ENCODE assay signal across 8 cellular contexts in genomic region chr10:86521620-86522384, GRCh38. TPM values are rescaled to one million over a fixed set of nuclear protein-coding genes. Genes with fewer than 3 reads are reported as not detected.
DNase-seq lines count a peak whose midpoint lies in the region; ATAC-seq and TF ChIP-seq lines count a peak whose summit lies in the region.

TSS of gene WAPL (minus strand) at chr10:86521792. CDS start at chr10:86518069, 3,723 bp downstream.

- peak; percentile 96 for ATAC-seq in HG02759 (IDR thresholded peaks at IDR 0.05; ENCODE audit: unreplicated experiment)
- peak; percentile 99 for ATAC-seq in Right ventricle myocardium inferior

- TF ChIP-seq CTCF in GM12875 (IDR thresholded peaks at IDR 0.05; ENCODE audit: borderline replicate concordance, insufficient read depth, low read depth, low read length) (no peak), ovary (IDR thresholded peaks at IDR 0.05) (no peak)

- H3K36me3 ChIP-seq in ovary (no peaks in the 10 kb centered on the region), thymus (ENCODE audit: control insufficient read depth, insufficient read depth) (peaks cover 3% of the 10 kb centered on the region)

- TF ChIP-seq EP300 in ovary (IDR thresholded peaks at IDR 0.05): no peak

- H3K27me3 ChIP-seq in ovary (no peaks in the 10 kb centered on the region), thymus (ENCODE audit: control insufficient read depth, insufficient read depth) (no peaks in the 10 kb centered on the region)

- peak within 1 kb of the TSS; percentile 86 to 90 for H3K27ac ChIP-seq in ovary
- peak within 1 kb of the TSS; percentile 97 for H3K27ac ChIP-seq in thymus (ENCODE audit: low read depth)

- H3K4me1 ChIP-seq in ovary (ENCODE audit: insufficient read depth) (peaks cover 4% of the 10 kb centered on the region), thymus (ENCODE audit: control insufficient read depth, insufficient read depth, low read length) (peaks cover 10% of the 10 kb centered on the region)

- WGBS in ovary, 3 donors: 0 to 1% (median 0%) methylated on average over 63 to 91 of the region's 91 CpGs
- WGBS in thymus: under 1% methylated on average over 91 of the region's 91 CpGs

- peak; percentile 67 for DNase-seq in NCI-H128 (lab: John Stamatoyannopoulos, UW; ENCODE audit: unreplicated experiment)
- DNase-seq in SW 1271 (lab: John Stamatoyannopoulos, UW): peak; percentile 60 to 77
- peak; percentile 83 for DNase-seq in activated naive CD8-positive, alpha-beta T cell treated with anti-CD3 and anti-CD28 coated beads, Interleukin-2, amount 50 U/mL, for 16 hours (ENCODE audit: low read depth, low spot score)
- peak; percentile 98 for DNase-seq in Right ventricle myocardium inferior (ENCODE audit: missing footprints)
- peak; percentile 93 to 97 (median 95) for DNase-seq in ovary

- H3K9me3 ChIP-seq in ovary (no peaks in the 10 kb centered on the region), thymus (ENCODE audit: control insufficient read depth) (no peaks in the 10 kb centered on the region)

- intact Hi-C loops in Right ventricle myocardium inferior (cut with DNase I): loop anchor here (5.0 kb wide), 1 partner anchor 65 kb away; no protein-coding TSS in a partner anchor
- intact Hi-C loops in ovary (cut with DNase I): no loop called here

- TF ChIP-seq POLR2A in ovary (IDR thresholded peaks at IDR 0.05): peak; percentile 71

- H3K4me3 ChIP-seq in GM12875 (ENCODE audit: low read depth, low read length) (peak within 1 kb of the TSS; percentile 94), ovary (peak within 1 kb of the TSS; percentile 98), thymus (ENCODE audit: low read length) (peak within 1 kb of the TSS; percentile 99)

RNA-seq across cellular contexts. Expression of gene WAPL, which starts in this region (rescaled TPM):
- total RNA-seq in Right ventricle myocardium inferior (21.5 TPM), ovary (10 to 100 TPM; 26.0 to 33.3 (median 31.8) TPM)
- polyA plus RNA-seq in ovary (10 to 100 TPM; 15.3 to 19.0 TPM), thymus (39.1 TPM)

Comparison
In these comparisons a context has a peak if more than half of its experiments do, and no peak if none do; other contexts are left out.
1. Peak in every context shown above with its lines: DNase-seq, ATAC-seq, H3K4me3 ChIP-seq and H3K27ac ChIP-seq.